Comparison of ENCODE assay signal across 3 cellular contexts in genomic region chr16:55521792-55522191, GRCh38.
TF ChIP-seq lines count a peak whose summit lies in the region.

No MANE protein-coding gene starts in this region.

TF ChIP-seq in HepG2, 621 proteins besides CTCF, POLR2A, EP300 and RAD21:
- TF ChIP-seq ZNF280D (CRISPR knock-in tag; IDR thresholded peaks at IDR 0.05) (peak; percentile 78; the same call in 1 of the 2 replicates), RFX3 (CRISPR knock-in tag; IDR thresholded peaks at IDR 0.05) (no peak), ZBTB37 (CRISPR knock-in tag; IDR thresholded peaks at IDR 0.05) (no peak)

TF ChIP-seq in HEK293, 187 proteins besides CTCF, POLR2A, EP300 and RAD21:
- TF ChIP-seq HOXC10 (CRISPR knock-in tag; IDR thresholded peaks at IDR 0.05), result no peak
- peak; percentile 87 for TF ChIP-seq SETDB1 (IDR thresholded peaks at IDR 0.05; ENCODE audit: insufficient read length, low read length)

TF ChIP-seq in K562, 482 proteins besides CTCF, POLR2A, EP300 and RAD21:
- TF ChIP-seq ZMIZ1 (IDR thresholded peaks at IDR 0.05; ENCODE audit: low read depth in 2 of 2, low read length in 2 of 2) (no peak), RBM25 (IDR thresholded peaks at IDR 0.05; ENCODE audit: low read depth, low read length, severe bottlenecking) (peak; percentile 43)
